18 cellular contexts compared by ENCODE assay signal in genomic region chr2:127872354-127872753, GRCh38. TPM values are rescaled to one million over a fixed set of nuclear protein-coding genes. Genes with fewer than 3 reads are reported as not detected.
DNase-seq lines count a peak whose midpoint lies in the region; ATAC-seq and TF ChIP-seq lines count a peak whose summit lies in the region.
"Had no signal": no experiment of that assay in that cellular context is flagged by ENCODE, and none has a peak within 500 bp of the region (broad histone marks: within the 10 kb centered on the region; RNA-seq: fewer than 3 reads in every experiment).

No MANE protein-coding gene starts in this region.

- H3K4me3 Mint-ChIP-seq in activated CD8-positive, alpha-beta T cell treated with anti-CD3 and anti-CD28 coated beads, Interleukin-2, amount 10 ng/mL, durations not matched to agents 7 days and 5 days: no peak overlapping the region
- H3K4me3 Mint-ChIP-seq in activated CD8-positive, alpha-beta T cell treated with anti-CD3 and anti-CD28 coated beads for 36 hours: no peak overlapping the region
- H3K4me3 Mint-ChIP-seq in stimulated activated effector memory CD8-positive, alpha-beta T cell treated with anti-CD3 and anti-CD28 coated beads, Interleukin-12 subunit alpha, Interleukin-12 subunit beta, amount 100 ng/mL, for 72 hours: no peak overlapping the region

- H3K4me3 ChIP-seq in OCI-LY7 (ENCODE audit: low read depth, low read length, poor library complexity, severe bottlenecking): no peak overlapping the region

- CTCF ChIA-PET in activated CD8-positive, alpha-beta T cell treated with anti-CD3 and anti-CD28 coated beads, Interleukin-2, amount 10 ng/mL, durations not matched to agents 7 days and 5 days (lab: Charles Lee): interaction anchor here (0.7 kb wide), 1 partner anchor 393 kb away, joined by 3 read pairs; no protein-coding TSS in a partner anchor
- CTCF ChIA-PET in activated CD8-positive, alpha-beta T cell treated with anti-CD3 and anti-CD28 coated beads for 36 hours (lab: Charles Lee): no interaction called here
- CTCF ChIA-PET in OCI-LY7 (lab: Charles Lee; ENCODE audit: unreplicated experiment): no interaction called here

- POLR2A ChIA-PET in activated CD8-positive, alpha-beta T cell treated with anti-CD3 and anti-CD28 coated beads, Interleukin-2, amount 10 ng/mL, durations not matched to agents 7 days and 5 days (lab: Charles Lee): no interaction called here
- POLR2A ChIA-PET in activated CD8-positive, alpha-beta T cell treated with anti-CD3 and anti-CD28 coated beads for 36 hours (lab: Charles Lee): no interaction called here
- POLR2A ChIA-PET in OCI-LY7 (lab: Charles Lee): interaction anchor here (0.6 to 0.9 kb wide), 2 partner anchors 10 to 407 kb away, joined by 3 to 4 read pairs; no protein-coding TSS in a partner anchor

- no peaks in the 10 kb centered on the region for H3K9me2 ChIP-seq in OCI-LY7 (ENCODE audit: insufficient read depth, low read length)

- TF ChIP-seq CTCF in activated CD8-positive, alpha-beta T cell treated with anti-CD3 and anti-CD28 coated beads for 36 hours (IDR thresholded peaks at IDR 0.05): no peak
- no peak for TF ChIP-seq CTCF in OCI-LY7 (conservative IDR thresholded peaks at IDR 0.05; ENCODE audit: low read length)

- no peak overlapping the region for H3K27ac ChIP-seq in OCI-LY7 (ENCODE audit: low read depth, low read length, poor library complexity, severe bottlenecking)
- H3K27ac ChIP-seq: 22Rv1 had no signal

- TSS peak; percentile 45 for BruUV-seq in OCI-LY7 (replicated peaks; lab: Mats Ljungman, UMichigan)

- no peak overlapping the region for H2AFZ ChIP-seq in OCI-LY7 (ENCODE audit: low read length)

- H3K4me1 ChIP-seq in OCI-LY7 (ENCODE audit: insufficient read depth, low read length, poor library complexity, severe bottlenecking): no peaks in the 10 kb centered on the region

- peaks cover 41% of the 10 kb centered on the region for H3K36me3 Mint-ChIP-seq in activated CD8-positive, alpha-beta T cell treated with anti-CD3 and anti-CD28 coated beads, Interleukin-2, amount 10 ng/mL, durations not matched to agents 7 days and 5 days (ENCODE audit: low read depth)
- peaks cover 44% of the 10 kb centered on the region for H3K36me3 Mint-ChIP-seq in activated CD8-positive, alpha-beta T cell treated with anti-CD3 and anti-CD28 coated beads for 36 hours (ENCODE audit: low read depth)
- peaks cover 76% of the 10 kb centered on the region for H3K36me3 Mint-ChIP-seq in stimulated activated effector memory CD8-positive, alpha-beta T cell treated with anti-CD3 and anti-CD28 coated beads, Interleukin-12 subunit alpha, Interleukin-12 subunit beta, amount 100 ng/mL, for 72 hours

- DNase-seq in activated CD8-positive, alpha-beta T cell treated with anti-CD3 and anti-CD28 coated beads, Interleukin-2, amount 10 ng/mL, durations not matched to agents 7 days and 5 days: no peak
- no peak for DNase-seq in activated CD8-positive, alpha-beta T cell treated with anti-CD3 and anti-CD28 coated beads for 36 hours
- DNase-seq in OCI-LY7 (ENCODE audit: low spot score) (no peak), left colon (no peak), left cardiac atrium (no peak), NCI-H146 treated with DMSO at 0.1 percent for 48 hours (lab: John Stamatoyannopoulos, UW; ENCODE audit: unreplicated experiment) (no peak)
- DNase-seq in stimulated activated effector memory CD8-positive, alpha-beta T cell treated with anti-CD3 and anti-CD28 coated beads, Interleukin-12 subunit alpha, Interleukin-12 subunit beta, amount 100 ng/mL, for 72 hours (ENCODE audit: low spot score in 2 of 2): no peak
- DNase-seq in activated CD8-positive, alpha-beta memory T cell treated with anti-CD3 and anti-CD28 coated beads, Interleukin-2, amount 50 U/mL, for 4 hours: no peak
- DNase-seq: DMS79 treated with DMSO at 0.1 percent for 48 hours, Karpas-422, MM.1S, NCI-H1105 treated with DMSO at 0.1 percent for 48 hours, NCI-H1930, NCI-H2171 treated with DMSO at 0.1 percent for 48 hours, NCI-H510A treated with DMSO at 0.1 percent for 48 hours, RPMI8226 had no signal

- H3K9me3 Mint-ChIP-seq in activated CD8-positive, alpha-beta T cell treated with anti-CD3 and anti-CD28 coated beads, Interleukin-2, amount 10 ng/mL, durations not matched to agents 7 days and 5 days (ENCODE audit: insufficient read depth): no peaks in the 10 kb centered on the region
- H3K9me3 Mint-ChIP-seq in activated CD8-positive, alpha-beta T cell treated with anti-CD3 and anti-CD28 coated beads for 36 hours: no peaks in the 10 kb centered on the region
- H3K9me3 Mint-ChIP-seq in stimulated activated effector memory CD8-positive, alpha-beta T cell treated with anti-CD3 and anti-CD28 coated beads, Interleukin-12 subunit alpha, Interleukin-12 subunit beta, amount 100 ng/mL, for 72 hours: no peaks in the 10 kb centered on the region

- H3K79me2 ChIP-seq in OCI-LY7 (ENCODE audit: insufficient read depth, low read depth, low read length): peaks cover 22% of the 10 kb centered on the region

- no peaks in the 10 kb centered on the region for H3K9me3 ChIP-seq in OCI-LY7 (ENCODE audit: low read length)

- ATAC-seq in activated CD8-positive, alpha-beta T cell treated with anti-CD3 and anti-CD28 coated beads, Interleukin-2, amount 10 ng/mL, durations not matched to agents 7 days and 5 days: no peak
- no peak for ATAC-seq in activated CD8-positive, alpha-beta T cell treated with anti-CD3 and anti-CD28 coated beads for 36 hours
- ATAC-seq in left colon (peak; percentile 62), left cardiac atrium (no peak)
- no peak for ATAC-seq in stimulated activated effector memory CD8-positive, alpha-beta T cell treated with anti-CD3 and anti-CD28 coated beads, Interleukin-12 subunit alpha, Interleukin-12 subunit beta, amount 100 ng/mL, for 72 hours
- ATAC-seq: HCT116 had no signal

- H3K4me2 ChIP-seq in OCI-LY7 (ENCODE audit: low read length): no peak overlapping the region

- peaks cover 80% of the 10 kb centered on the region for H3K36me3 ChIP-seq in OCI-LY7 (ENCODE audit: insufficient read depth, low read length)

- H3K4me1 Mint-ChIP-seq in activated CD8-positive, alpha-beta T cell treated with anti-CD3 and anti-CD28 coated beads, Interleukin-2, amount 10 ng/mL, durations not matched to agents 7 days and 5 days (ENCODE audit: low read depth): peaks cover 20% of the 10 kb centered on the region
- peaks cover 23% of the 10 kb centered on the region for H3K4me1 Mint-ChIP-seq in activated CD8-positive, alpha-beta T cell treated with anti-CD3 and anti-CD28 coated beads for 36 hours (ENCODE audit: low read depth)
- peaks cover 21% of the 10 kb centered on the region for H3K4me1 Mint-ChIP-seq in stimulated activated effector memory CD8-positive, alpha-beta T cell treated with anti-CD3 and anti-CD28 coated beads, Interleukin-12 subunit alpha, Interleukin-12 subunit beta, amount 100 ng/mL, for 72 hours

- no peaks in the 10 kb centered on the region for H3K27me3 Mint-ChIP-seq in activated CD8-positive, alpha-beta T cell treated with anti-CD3 and anti-CD28 coated beads, Interleukin-2, amount 10 ng/mL, durations not matched to agents 7 days and 5 days (ENCODE audit: low read depth)
- no peaks in the 10 kb centered on the region for H3K27me3 Mint-ChIP-seq in activated CD8-positive, alpha-beta T cell treated with anti-CD3 and anti-CD28 coated beads for 36 hours

- intact Hi-C loops in activated CD8-positive, alpha-beta T cell treated with anti-CD3 and anti-CD28 coated beads for 36 hours (cut with micrococcal nuclease): no loop called here
- intact Hi-C loops in OCI-LY7 (cut with micrococcal nuclease; ENCODE audit: unreplicated experiment) (no loop called here), left colon (cut with DNase I, micrococcal nuclease) (no loop called here), left cardiac atrium (cut with DNase I) (no loop called here)

- peak overlapping the region; percentile 11 for H3K27ac Mint-ChIP-seq in activated CD8-positive, alpha-beta T cell treated with anti-CD3 and anti-CD28 coated beads, Interleukin-2, amount 10 ng/mL, durations not matched to agents 7 days and 5 days
- no peak overlapping the region for H3K27ac Mint-ChIP-seq in activated CD8-positive, alpha-beta T cell treated with anti-CD3 and anti-CD28 coated beads for 36 hours
- H3K27ac Mint-ChIP-seq in stimulated activated effector memory CD8-positive, alpha-beta T cell treated with anti-CD3 and anti-CD28 coated beads, Interleukin-12 subunit alpha, Interleukin-12 subunit beta, amount 100 ng/mL, for 72 hours: peak overlapping the region; percentile 39

- H4K20me1 ChIP-seq in OCI-LY7 (ENCODE audit: insufficient read depth, low read length): 0 out of 2 replicates have a peak, but pooled peaks cover 3% of the 10 kb centered on the region

RNA-seq across cellular contexts. Expression of gene AMMECR1L, which starts 13.4 kb away (rescaled TPM):
- total RNA-seq in activated CD8-positive, alpha-beta T cell treated with anti-CD3 and anti-CD28 coated beads, Interleukin-2, amount 10 ng/mL, durations not matched to agents 7 days and 5 days: 10 to 100 TPM; 14.5 to 15.0 TPM
- total RNA-seq in activated CD8-positive, alpha-beta T cell treated with anti-CD3 and anti-CD28 coated beads for 36 hours: 10 to 100 TPM; 12.5 to 13.1 TPM
- total RNA-seq in OCI-LY7 (2014; rRNA removed; shearing (Covaris generic)): 8.5 and 9.8 TPM in 2 replicates
- total RNA-seq in OCI-LY7 (2022): 16.7 and 17.1 TPM in 2 replicates
- total RNA-seq in left colon: 10 to 100 TPM; 13.8 to 15.0 TPM
- 10 to 100 TPM in 1 of 2 donors, 1 to 10 TPM in 1; 8.0 to 11.7 TPM for total RNA-seq in left cardiac atrium

RNA-seq across cellular contexts. Expression of gene POLR2D, which starts 14.4 kb away (rescaled TPM):
- 10 to 100 TPM; 51.1 to 52.5 TPM for total RNA-seq in activated CD8-positive, alpha-beta T cell treated with anti-CD3 and anti-CD28 coated beads, Interleukin-2, amount 10 ng/mL, durations not matched to agents 7 days and 5 days
- 10 to 100 TPM; 72.5 to 75.0 TPM for total RNA-seq in activated CD8-positive, alpha-beta T cell treated with anti-CD3 and anti-CD28 coated beads for 36 hours
- 42.9 and 48.4 TPM in 2 replicates for total RNA-seq in OCI-LY7 (2014; rRNA removed; shearing (Covaris generic))
- 97.3 and 101 TPM in 2 replicates for total RNA-seq in OCI-LY7 (2022)
- total RNA-seq in left colon: 10 to 100 TPM; 17.8 to 19.1 TPM
- 10 to 100 TPM; 18.8 to 21.8 TPM for total RNA-seq in left cardiac atrium
